In genomic region chr4:186775867-186776266, GRCh38 we compare ENCODE assay signal across 25 cellular contexts. TPM values are rescaled to one million over a fixed set of nuclear protein-coding genes. Genes with fewer than 3 reads are reported as not detected.
A peak's percentile ranks its signal among the peaks of the same experiment; 100 is the strongest.
DNase-seq lines count a peak whose midpoint lies in the region; ATAC-seq, FAIRE-seq and TF ChIP-seq lines count a peak whose summit lies in the region.
"Had no signal": no experiment of that assay in that cellular context is flagged by ENCODE, and none has a peak within 500 bp of the region (broad histone marks: within the 10 kb centered on the region; RNA-seq: fewer than 3 reads in every experiment).

No MANE protein-coding gene starts in this region.

- ATAC-seq in RWPE2 (ENCODE audit: low read depth) (peak; percentile 38; the same call in 1 of the 3 replicates), Right ventricle myocardium superior (ENCODE audit: poor library complexity) (no peak)
- ATAC-seq: PC-3, Right ventricle myocardium inferior had no signal

- no peaks in the 10 kb centered on the region for H3K9me3 ChIP-seq in RWPE2 (ENCODE audit: severe bottlenecking)
- H3K9me3 ChIP-seq: BE2C, MG63 had no signal

- no peak for TF ChIP-seq CTCF in RWPE2 (IDR thresholded peaks at IDR 0.05; ENCODE audit: poor library complexity, severe bottlenecking)
- no peak for TF ChIP-seq CTCF in choroid plexus epithelial cell (conservative IDR thresholded peaks at IDR 0.05; ENCODE audit: low read depth, low read length)

- H3K4me1 ChIP-seq in RWPE2 (ENCODE audit: insufficient read depth, poor library complexity, severe bottlenecking), result peaks cover 28% of the 10 kb centered on the region
- H3K4me1 ChIP-seq: BE2C had no signal

- intact Hi-C loops in Right ventricle myocardium superior (cut with DNase I), result no loop called here

- H3K4me3 ChIP-seq in RWPE2 (ENCODE audit: severe bottlenecking) (no peak overlapping the region), choroid plexus epithelial cell (ENCODE audit: low read depth, low read length) (no peak overlapping the region)
- H3K4me3 ChIP-seq: MG63 had no signal

- H3K36me3 ChIP-seq in RWPE2 (ENCODE audit: low read depth), result no peaks in the 10 kb centered on the region
- H3K36me3 ChIP-seq: BE2C, MG63 had no signal

- no peaks in the 10 kb centered on the region for H3K27me3 ChIP-seq in RWPE2 (ENCODE audit: insufficient read depth, poor library complexity, severe bottlenecking)
- H3K27me3 ChIP-seq: BE2C, MG63 had no signal

- FAIRE-seq in HTR-8/SVneo (lab: Jason Lieb, UNC), result no peak
- FAIRE-seq: GM12892, GM19239 had no signal

- H3K27ac ChIP-seq in RWPE2 (ENCODE audit: poor library complexity, severe bottlenecking), result no peak overlapping the region

- DNase-seq in RWPE2 (ENCODE audit: low spot score), result no peak
- peak; percentile 46 for DNase-seq in choroid plexus epithelial cell (ENCODE audit: low read depth)
- peak; percentile 56 for DNase-seq in kidney tubule cell (ENCODE audit: low spot score)
- no peak for DNase-seq in Right ventricle myocardium superior
- no peak for DNase-seq in activated naive CD4-positive, alpha-beta T cell treated with Interleukin-2 at 50 U/mL for 16 hours
- DNase-seq in KG1 (lab: John Stamatoyannopoulos, UW), result no peak
- DNase-seq in HTR-8/SVneo (ENCODE audit: insufficient read length, low spot score), result no peak
- DNase-seq: BE2C; Calu3; CD8-positive, alpha-beta memory T cell; DMS79 treated with DMSO at 0.1 percent for 48 hours; H7; KBM-7; MG63; NCI-H1105 treated with DMSO at 0.1 percent for 48 hours; NCI-H146; NCI-H1930; NCI-H446; NCI-H524 treated with DMSO at 0.1 percent for 48 hours; NCI-H82; NK-92 treated with Interleukin-12 subunit alpha and Interleukin-12 subunit beta, amount 100 ng/mL, for 24 hours; PC-3 had no signal

RNA-seq across cellular contexts. Expression of gene FAT1, which starts 52.2 kb away (rescaled TPM):
- total RNA-seq in Right ventricle myocardium superior, result 48.0 TPM
- total RNA-seq: CD8-positive, alpha-beta memory T cell had no signal

Comparison
In these comparisons a context has a peak if more than half of its experiments do, and no peak if none do; other contexts are left out.
1. DNase-seq: peak in choroid plexus epithelial cell (single experiment) and kidney tubule cell (single experiment); none in RWPE2 (single experiment), Right ventricle myocardium superior (single experiment), activated naive CD4-positive, alpha-beta T cell treated with Interleukin-2 at 50 U/mL for 16 hours (single experiment), KG1 (single experiment) and HTR-8/SVneo (single experiment).